ENCODE assay signal across 1 cellular context in genomic region chr6:32177182-32177787, GRCh38.
A peak's percentile ranks its signal among the peaks of the same experiment; 100 is the strongest.
TF ChIP-seq lines count a peak whose summit lies in the region.

No MANE protein-coding gene starts in this region.

TF ChIP-seq in H1, 55 proteins besides CTCF, POLR2A, EP300 and RAD21:
- TF ChIP-seq, protein P1, sequence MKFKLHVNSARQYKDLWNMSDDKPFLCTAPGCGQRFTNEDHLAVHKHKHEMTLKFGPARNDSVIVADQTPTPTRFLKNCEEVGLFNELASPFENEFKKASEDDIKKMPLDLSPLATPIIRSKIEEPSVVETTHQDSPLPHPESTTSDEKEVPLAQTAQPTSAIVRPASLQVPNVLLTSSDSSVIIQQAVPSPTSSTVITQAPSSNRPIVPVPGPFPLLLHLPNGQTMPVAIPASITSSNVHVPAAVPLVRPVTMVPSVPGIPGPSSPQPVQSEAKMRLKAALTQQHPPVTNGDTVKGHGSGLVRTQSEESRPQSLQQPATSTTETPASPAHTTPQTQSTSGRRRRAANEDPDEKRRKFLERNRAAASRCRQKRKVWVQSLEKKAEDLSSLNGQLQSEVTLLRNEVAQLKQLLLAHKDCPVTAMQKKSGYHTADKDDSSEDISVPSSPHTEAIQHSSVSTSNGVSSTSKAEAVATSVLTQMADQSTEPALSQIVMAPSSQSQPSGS (IDR thresholded peaks at IDR 0.05; ENCODE audit: low read length), result 0 out of 2 replicates have a peak, but pooled peaks have one; percentile 23
- TF ChIP-seq SIX5 (IDR thresholded peaks at IDR 0.05; ENCODE audit: low read depth, low read length) (no peak), FOSL1 (IDR thresholded peaks at IDR 0.05; ENCODE audit: insufficient read depth, low read depth, low read length) (no peak), BCL11A (IDR thresholded peaks at IDR 0.05; ENCODE audit: low read depth in 2 of 2, low read length in 2 of 2) (no peak), SRF (IDR thresholded peaks at IDR 0.05; ENCODE audit: low read depth, low read length) (0 out of 2 replicates have a peak, but pooled peaks have one; percentile 12), POLR2AphosphoS5 (IDR thresholded peaks at IDR 0.05; ENCODE audit: low read depth, low read length) (no peak), SP4 (IDR thresholded peaks at IDR 0.05; ENCODE audit: low read length) (no peak), RBBP5 (IDR thresholded peaks at IDR 0.05; ENCODE audit: borderline replicate concordance, low read depth, low read length) (no peak; the same call in 1 of the 2 replicates), SUZ12 (IDR thresholded peaks at IDR 0.05; ENCODE audit: low read length) (no peak), TBP (IDR thresholded peaks at IDR 0.05; ENCODE audit: low read depth, low read length) (peak; percentile 66), TAF7 (optimal IDR thresholded peaks at IDR 0.05; ENCODE audit: borderline replicate concordance, low read depth, low read length) (peak; percentile 29), POU5F1 (IDR thresholded peaks at IDR 0.05; ENCODE audit: low read depth, low read length) (no peak), JUN (IDR thresholded peaks at IDR 0.05; ENCODE audit: low read depth, low read length) (no peak), EGR1 (IDR thresholded peaks at IDR 0.05; ENCODE audit: borderline replicate concordance, low read depth, low read length) (no peak), ATF3 (IDR thresholded peaks at IDR 0.05; ENCODE audit: insufficient read depth, low read depth, low read length) (no peak), RFX5 (IDR thresholded peaks at IDR 0.05; ENCODE audit: borderline replicate concordance, low read depth, low read length) (no peak), GABPA (IDR thresholded peaks at IDR 0.05; ENCODE audit: borderline replicate concordance, insufficient read depth, low read length) (no peak), USF2 (IDR thresholded peaks at IDR 0.05; ENCODE audit: low read length) (no peak), SIN3A (conservative IDR thresholded peaks at IDR 0.05 in 1 of 2, IDR thresholded peaks at IDR 0.05 in 1 of 2; ENCODE audit: low read depth in 1 of 2, low read length in 2 of 2) (no peak), KDM1A (IDR thresholded peaks at IDR 0.05; ENCODE audit: borderline replicate concordance, low read length) (no peak), SP1 (IDR thresholded peaks at IDR 0.05; ENCODE audit: low read depth, low read length) (no peak), CHD2 (IDR thresholded peaks at IDR 0.05; ENCODE audit: low read length) (no peak), YY1 (IDR thresholded peaks at IDR 0.05; ENCODE audit: low read depth, low read length) (peak; percentile 91), KDM5A (IDR thresholded peaks at IDR 0.05; ENCODE audit: low read length) (no peak), PHF8 (conservative IDR thresholded peaks at IDR 0.05; ENCODE audit: low read depth, low read length) (peak; percentile 48; the same call in 1 of the 2 replicates), GTF2F1 (IDR thresholded peaks at IDR 0.05; ENCODE audit: borderline replicate concordance, low read depth, low read length) (no peak), MAX (IDR thresholded peaks at IDR 0.05) (no peak), HDAC2 (IDR thresholded peaks at IDR 0.05; ENCODE audit: borderline replicate concordance in 1 of 2, low read depth in 2 of 2, low read length in 2 of 2) (no peak), TAF1 (IDR thresholded peaks at IDR 0.05; ENCODE audit: low read depth, low read length) (peak; percentile 56), CREB1 (IDR thresholded peaks at IDR 0.05) (peak; percentile 87), RNF2 (IDR thresholded peaks at IDR 0.05; ENCODE audit: borderline replicate concordance, low read depth, low read length, missing control alignments, poor library complexity, severe bottlenecking) (no peak), EZH2 (IDR thresholded peaks at IDR 0.05; ENCODE audit: low read depth, low read length, severe bottlenecking) (no peak), KDM4A (IDR thresholded peaks at IDR 0.05; ENCODE audit: low read depth, low read length, severe bottlenecking) (no peak), CBX5 (IDR thresholded peaks at IDR 0.05; ENCODE audit: low read depth, low read length) (no peak), BACH1 (IDR thresholded peaks at IDR 0.05; ENCODE audit: low read length) (no peak), NANOG (IDR thresholded peaks at IDR 0.05; ENCODE audit: insufficient read depth, low read depth, low read length, poor library complexity, severe bottlenecking) (no peak), TCF12 (IDR thresholded peaks at IDR 0.05; ENCODE audit: low read depth, low read length) (no peak), CTBP2 (IDR thresholded peaks at IDR 0.05; ENCODE audit: borderline replicate concordance, insufficient read depth, insufficient read length, low read length) (no peak), ZNF274 (IDR thresholded peaks at IDR 0.05; ENCODE audit: borderline replicate concordance, extremely low read depth, low read length) (no peak), TEAD4 (IDR thresholded peaks at IDR 0.05; ENCODE audit: low read depth, low read length) (no peak)
- TF ChIP-seq, protein P2, sequence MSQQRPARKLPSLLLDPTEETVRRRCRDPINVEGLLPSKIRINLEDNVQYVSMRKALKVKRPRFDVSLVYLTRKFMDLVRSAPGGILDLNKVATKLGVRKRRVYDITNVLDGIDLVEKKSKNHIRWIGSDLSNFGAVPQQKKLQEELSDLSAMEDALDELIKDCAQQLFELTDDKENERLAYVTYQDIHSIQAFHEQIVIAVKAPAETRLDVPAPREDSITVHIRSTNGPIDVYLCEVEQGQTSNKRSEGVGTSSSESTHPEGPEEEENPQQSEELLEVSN (IDR thresholded peaks at IDR 0.05), result no peak; the same call in 1 of the 2 replicates
